In the genomic region with DNA sequence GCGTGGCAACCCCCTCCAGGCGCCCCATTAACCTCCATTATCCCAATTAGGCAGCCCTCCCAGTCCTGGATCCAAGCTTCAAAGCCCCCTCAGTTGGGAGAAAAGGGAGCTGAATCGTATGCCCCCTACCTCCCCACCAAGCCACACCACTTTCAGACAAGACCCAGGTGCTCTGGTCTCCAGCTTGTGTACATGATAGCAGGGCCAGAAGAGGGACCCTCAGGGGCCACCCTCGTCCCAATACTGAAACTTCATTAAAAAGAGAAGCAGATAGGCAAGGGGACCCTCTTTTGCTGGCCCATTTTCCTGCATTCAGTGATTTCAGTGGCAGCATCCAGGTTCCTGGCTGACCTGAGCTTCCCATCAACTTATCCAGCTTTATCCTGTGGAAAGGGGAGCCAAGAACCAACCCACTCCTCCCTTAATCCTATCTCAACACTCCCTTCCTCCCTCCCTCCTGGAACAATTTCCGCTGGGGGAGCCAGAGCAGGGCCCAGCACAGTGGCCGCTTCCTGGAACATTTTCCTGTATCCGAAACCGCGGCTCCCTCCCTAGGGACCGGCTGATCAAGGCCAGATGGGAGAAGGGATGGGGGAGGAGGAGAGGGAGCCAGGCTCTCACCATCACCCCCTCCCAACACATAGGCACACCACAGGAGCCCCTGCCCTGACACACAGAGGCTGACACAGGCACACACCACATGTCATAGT, we compare ENCODE assay signal across 8 cellular contexts. TPM values are rescaled to one million over a fixed set of nuclear protein-coding genes. Genes with fewer than 3 reads are reported as not detected.
DNase-seq lines count a peak whose midpoint lies in the region; ATAC-seq and TF ChIP-seq lines count a peak whose summit lies in the region.

No MANE protein-coding gene starts in this region.

- no peaks in the 10 kb centered on the region for H3K36me3 ChIP-seq in HEK293 (ENCODE audit: control insufficient read depth in 2 of 2, insufficient read depth in 1 of 2, low read length in 2 of 2)
- H3K36me3 ChIP-seq in left ventricle myocardium inferior: no peaks in the 10 kb centered on the region
- no peaks in the 10 kb centered on the region for H3K36me3 ChIP-seq in spleen

- H3K9me3 Mint-ChIP-seq in WTC11: no peaks in the 10 kb centered on the region

- DNase-seq in WTC11 (ENCODE audit: low spot score) (peak; percentile 28), left ventricle myocardium inferior (peak; percentile 65), spleen (no peak), GDM1 (lab: John Stamatoyannopoulos, UW) (no peak)
- no peak for DNase-seq in stimulated activated CD4-positive, alpha-beta T cell treated with anti-CD3 and anti-CD28 coated beads, Interleukin-4, amount 100 ng/mL, for 4 hours

- no peak for TF ChIP-seq POLR2A in spleen (IDR thresholded peaks at IDR 0.05)

- H3K4me3 ChIP-seq in HEK293 (ENCODE audit: low read depth, low read length): peak overlapping the region; percentile 62
- H3K4me3 ChIP-seq in left ventricle myocardium inferior: peak overlapping the region; percentile 92
- peak overlapping the region in 3 of 8 donors; percentile 56 to 86 (median 58) for H3K4me3 ChIP-seq in spleen

- H3K27me3 Mint-ChIP-seq in WTC11 (ENCODE audit: low read depth): peaks cover 48% of the 10 kb centered on the region

- POLR2A ChIA-PET in HEK293 (lab: Yijun Ruan, JAX) (interaction anchor here (0.6 to 2.3 kb wide), 11 partner anchors 21 to 267 kb away, joined by 3 to 20 read pairs (median 3); a partner anchor contains a TSS), WTC11 (lab: Charles Lee) (interaction anchor here (0.6 to 1.9 kb wide), 5 partner anchors 9 to 33 kb away, joined by 3 to 10 read pairs (median 6); a partner anchor contains a TSS)

- intact Hi-C loops in left ventricle myocardium inferior (cut with micrococcal nuclease) (no loop called here), spleen (cut with DNase I; ENCODE audit: low total_unique reads) (no loop called here)

- ATAC-seq in WTC11 (peak; percentile 40), HG03159 (IDR thresholded peaks at IDR 0.05; ENCODE audit: unreplicated experiment) (no peak), GM19023 (IDR thresholded peaks at IDR 0.05; ENCODE audit: unreplicated experiment) (no peak)

- no peaks in the 10 kb centered on the region for H3K27me3 ChIP-seq in left ventricle myocardium inferior (ENCODE audit: low read depth)
- H3K27me3 ChIP-seq in spleen (replicated peaks in 1 of 7): no peaks in the 10 kb centered on the region

- peaks cover 13% of the 10 kb centered on the region for H3K4me1 Mint-ChIP-seq in WTC11

- TF ChIP-seq CTCF in HEK293 (tag by site-specific recombination; IDR thresholded peaks at IDR 0.05): no peak
- TF ChIP-seq CTCF in WTC11 (IDR thresholded peaks at IDR 0.05): no peak
- TF ChIP-seq CTCF in left ventricle myocardium inferior (IDR thresholded peaks at IDR 0.05; ENCODE audit: borderline replicate concordance): peak; percentile 8
- peak in 2 of 11 experiments; percentile 26 to 42 for TF ChIP-seq CTCF in spleen (IDR thresholded peaks at IDR 0.05 in 8 of 11, conservative IDR thresholded peaks at IDR 0.05 in 3 of 11)

- peak overlapping the region; percentile 96 for H3K4me3 Mint-ChIP-seq in WTC11

- H3K36me3 Mint-ChIP-seq in WTC11: no peaks in the 10 kb centered on the region

- WGBS in spleen, 5 donors: 25 to 44% (median 37%) methylated on average over 9 to 10 of the region's 10 CpGs

- no peak overlapping the region for H3K27ac Mint-ChIP-seq in WTC11

- H3K27ac ChIP-seq in HEK293 (ENCODE audit: extremely low read depth, low read depth, low read length) (no peak overlapping the region), left ventricle myocardium inferior (replicated peaks) (peak overlapping the region; percentile 93), spleen (peak overlapping the region; percentile 40 to 87 (median 80))

- CTCF ChIA-PET in HEK293 (lab: Yijun Ruan, JAX) (interaction anchor here (0.5 to 7.0 kb wide), 20 partner anchors 14 to 291 kb away, joined by 3 to 156 read pairs (median 4); a partner anchor contains a TSS), WTC11 (lab: Charles Lee) (interaction anchor here (0.6 to 8.6 kb wide), 28 partner anchors 8 to 410 kb away, joined by 3 to 148 read pairs (median 4); a partner anchor contains a TSS)

- H3K9me3 ChIP-seq in HEK293 (ENCODE audit: control insufficient read depth, insufficient read depth, low read depth, low read length): no peaks in the 10 kb centered on the region
- H3K9me3 ChIP-seq in left ventricle myocardium inferior (replicated peaks): no peaks in the 10 kb centered on the region
- no peaks in the 10 kb centered on the region for H3K9me3 ChIP-seq in spleen

- H3K4me1 ChIP-seq in HEK293 (ENCODE audit: control insufficient read depth, insufficient read depth, low read length): no peaks in the 10 kb centered on the region
- peaks cover 22% of the 10 kb centered on the region for H3K4me1 ChIP-seq in left ventricle myocardium inferior
- H3K4me1 ChIP-seq in spleen: peaks cover 4 to 27% (median 20%) of the 10 kb centered on the region in 6 donors

TF ChIP-seq in HEK293, 187 proteins besides CTCF, POLR2A, EP300 and RAD21 (continues in another document):
- TF ChIP-seq, protein P1, sequence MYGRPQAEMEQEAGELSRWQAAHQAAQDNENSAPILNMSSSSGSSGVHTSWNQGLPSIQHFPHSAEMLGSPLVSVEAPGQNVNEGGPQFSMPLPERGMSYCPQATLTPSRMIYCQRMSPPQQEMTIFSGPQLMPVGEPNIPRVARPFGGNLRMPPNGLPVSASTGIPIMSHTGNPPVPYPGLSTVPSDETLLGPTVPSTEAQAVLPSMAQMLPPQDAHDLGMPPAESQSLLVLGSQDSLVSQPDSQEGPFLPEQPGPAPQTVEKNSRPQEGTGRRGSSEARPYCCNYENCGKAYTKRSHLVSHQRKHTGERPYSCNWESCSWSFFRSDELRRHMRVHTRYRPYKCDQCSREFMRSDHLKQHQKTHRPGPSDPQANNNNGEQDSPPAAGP (tag by site-specific recombination; IDR thresholded peaks at IDR 0.05): 0 out of 2 replicates have a peak, but pooled peaks have one; percentile 23
- no peak for TF ChIP-seq HOXA7 (CRISPR knock-in tag; IDR thresholded peaks at IDR 0.05; ENCODE audit: borderline replicate concordance)
- 0 out of 2 replicates have a peak, but pooled peaks have one; percentile 20 for TF ChIP-seq ZBTB48 (tag by site-specific recombination; IDR thresholded peaks at IDR 0.05)
- peak; percentile 51 for TF ChIP-seq OSR2 (tag by site-specific recombination; IDR thresholded peaks at IDR 0.05)

TF ChIP-seq in WTC11, 78 proteins besides CTCF, POLR2A, EP300 and RAD21 (continues in another document):
- TF ChIP-seq NFATC4 (CRISPR knock-in tag; IDR thresholded peaks at IDR 0.05) (no peak), CREB1 (CRISPR knock-in tag; IDR thresholded peaks at IDR 0.05) (no peak), JUN (CRISPR knock-in tag; IDR thresholded peaks at IDR 0.05) (no peak), ZNF121 (CRISPR knock-in tag; IDR thresholded peaks at IDR 0.05) (no peak), RELA (CRISPR knock-in tag; IDR thresholded peaks at IDR 0.05; ENCODE audit: borderline replicate concordance) (no peak), NR1H2 (CRISPR knock-in tag; IDR thresholded peaks at IDR 0.05) (no peak)
- TF ChIP-seq, protein P2, sequence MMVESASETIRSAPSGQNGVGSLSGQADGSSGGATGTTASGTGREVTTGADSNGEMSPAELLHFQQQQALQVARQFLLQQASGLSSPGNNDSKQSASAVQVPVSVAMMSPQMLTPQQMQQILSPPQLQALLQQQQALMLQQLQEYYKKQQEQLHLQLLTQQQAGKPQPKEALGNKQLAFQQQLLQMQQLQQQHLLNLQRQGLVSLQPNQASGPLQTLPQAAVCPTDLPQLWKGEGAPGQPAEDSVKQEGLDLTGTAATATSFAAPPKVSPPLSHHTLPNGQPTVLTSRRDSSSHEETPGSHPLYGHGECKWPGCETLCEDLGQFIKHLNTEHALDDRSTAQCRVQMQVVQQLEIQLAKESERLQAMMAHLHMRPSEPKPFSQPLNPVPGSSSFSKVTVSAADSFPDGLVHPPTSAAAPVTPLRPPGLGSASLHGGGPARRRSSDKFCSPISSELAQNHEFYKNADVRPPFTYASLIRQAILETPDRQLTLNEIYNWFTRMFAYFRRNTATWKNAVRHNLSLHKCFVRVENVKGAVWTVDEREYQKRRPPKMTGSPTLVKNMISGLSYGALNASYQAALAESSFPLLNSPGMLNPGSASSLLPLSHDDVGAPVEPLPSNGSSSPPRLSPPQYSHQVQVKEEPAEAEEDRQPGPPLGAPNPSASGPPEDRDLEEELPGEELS (CRISPR knock-in tag; IDR thresholded peaks at IDR 0.05): no peak
- TF ChIP-seq, protein P3, sequence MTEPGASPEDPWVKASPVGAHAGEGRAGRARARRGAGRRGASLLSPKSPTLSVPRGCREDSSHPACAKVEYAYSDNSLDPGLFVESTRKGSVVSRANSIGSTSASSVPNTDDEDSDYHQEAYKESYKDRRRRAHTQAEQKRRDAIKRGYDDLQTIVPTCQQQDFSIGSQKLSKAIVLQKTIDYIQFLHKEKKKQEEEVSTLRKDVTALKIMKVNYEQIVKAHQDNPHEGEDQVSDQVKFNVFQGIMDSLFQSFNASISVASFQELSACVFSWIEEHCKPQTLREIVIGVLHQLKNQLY (CRISPR knock-in tag; IDR thresholded peaks at IDR 0.05): no peak

RNA-seq across cellular contexts. Expression of a gene that starts 9.5 kb away (rescaled TPM):
- total RNA-seq in WTC11 (2021): 0.09 TPM in 1 of 3 replicates, not detected in the others
- not detected for total RNA-seq in left ventricle myocardium inferior
- total RNA-seq in spleen: not detected
- not detected for polyA plus RNA-seq in spleen

RNA-seq across cellular contexts. Expression of a gene that starts 24.2 kb away (rescaled TPM):
- total RNA-seq in WTC11 (2021) (95.8 to 104 TPM (median 98.9 TPM) in 3 replicates), left ventricle myocardium inferior (45.1 TPM), spleen (10 to 100 TPM; 39.3 to 67.9 (median 49.7) TPM)
- 10 to 100 TPM; 32.4 to 42.4 (median 33.5) TPM for polyA plus RNA-seq in spleen

RNA-seq across cellular contexts. Expression of a gene that starts 34.3 kb away (rescaled TPM):
- total RNA-seq in WTC11 (2021) (77.3 to 87.2 TPM (median 79.4 TPM) in 3 replicates), left ventricle myocardium inferior (27.4 TPM), spleen (10 to 100 TPM; 75.6 to 92.8 (median 86.1) TPM)
- 10 to 100 TPM in 1 of 3 donors, 1 to 10 TPM in 2; 9.1 to 13.6 (median 9.9) TPM for polyA plus RNA-seq in spleen

RNA-seq across cellular contexts. Expression of a gene that starts 46.1 kb away (rescaled TPM):
- total RNA-seq in WTC11 (2021) (84.7 to 93.1 TPM (median 92.8 TPM) in 3 replicates), left ventricle myocardium inferior (34.8 TPM), spleen (10 to 100 TPM; 31.1 to 53.3 (median 34.9) TPM)
- polyA plus RNA-seq in spleen: 10 to 100 TPM; 56.6 to 79.2 (median 76.0) TPM

RNA-seq across cellular contexts. Expression of a gene that starts 50.3 kb away (rescaled TPM):
- 263 to 286 TPM (median 270 TPM) in 3 replicates for total RNA-seq in WTC11 (2021)
- total RNA-seq in left ventricle myocardium inferior: 399 TPM
- 100 to 1,000 TPM; 399 to 795 (median 497) TPM for total RNA-seq in spleen
- polyA plus RNA-seq in spleen: 1,000 to 10,000 TPM; 1,813 to 2,525 (median 1,837) TPM

Comparison
In these comparisons a context has a peak if more than half of its experiments do, and no peak if none do; other contexts are left out.
1. DNase-seq: peak in WTC11 (single experiment) and left ventricle myocardium inferior (single experiment); none in spleen (single experiment), GDM1 (single experiment) and stimulated activated CD4-positive, alpha-beta T cell treated with anti-CD3 and anti-CD28 coated beads, Interleukin-4, amount 100 ng/mL, for 4 hours (0 of 2).